ENCODE assay signal across 8 cellular contexts in the genomic region with DNA sequence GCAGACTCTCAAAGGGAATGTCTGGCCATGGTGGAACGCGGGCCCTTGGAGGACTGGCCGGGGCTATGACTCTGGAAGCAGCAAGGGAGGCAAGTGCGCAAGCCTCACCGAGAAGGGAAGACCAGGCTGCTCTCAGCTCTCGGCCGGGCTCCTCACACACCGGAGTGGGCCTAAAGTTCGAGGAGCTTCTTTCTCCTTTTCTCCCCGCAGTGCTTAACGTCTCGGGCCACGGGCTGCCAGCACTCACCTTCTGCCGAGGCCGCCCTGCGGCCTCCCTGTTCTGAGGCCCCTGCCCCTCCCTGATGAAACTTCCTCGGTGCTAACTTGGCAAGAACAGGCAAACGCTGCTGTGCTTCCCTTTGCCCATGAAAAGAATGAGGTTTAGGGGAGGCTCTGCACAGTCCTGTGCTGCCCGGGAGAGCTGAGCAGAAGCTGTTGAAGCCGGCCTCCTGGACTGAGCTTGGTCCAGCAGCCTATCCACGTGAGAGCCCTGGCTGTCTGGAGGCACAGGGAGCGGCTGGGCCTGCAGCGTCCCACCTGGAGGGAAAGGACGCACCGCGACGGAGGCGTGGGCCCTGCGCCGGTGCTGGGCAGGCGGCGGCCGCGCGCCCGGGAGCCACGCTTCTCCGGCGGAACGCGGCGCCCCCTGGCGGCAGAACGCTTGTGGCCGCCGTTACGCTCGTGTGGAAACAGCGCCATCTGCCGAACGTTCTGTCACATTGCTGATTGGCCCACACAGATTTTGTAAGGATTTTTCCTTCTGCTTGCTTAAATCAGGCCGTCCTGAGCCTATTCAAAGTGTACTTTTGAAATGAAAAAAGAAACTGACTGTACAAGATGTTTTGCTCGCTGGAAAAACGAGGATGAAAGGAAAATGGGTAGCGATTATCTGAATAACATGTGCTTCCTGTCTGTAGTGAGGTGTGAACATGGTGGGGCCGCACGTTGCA.
DNase-seq lines count a peak whose midpoint lies in the region; ATAC-seq lines count a peak whose summit lies in the region.

No MANE protein-coding gene starts in this region.

- CTCF ChIA-PET in activated CD4-positive, alpha-beta memory T cell treated with anti-CD3 and anti-CD28 coated beads, Interleukin-2, amount 10 ng/mL, durations not matched to agents 7 days and 5 days (lab: Charles Lee), result interaction anchor here (0.8 to 2.4 kb wide), 12 partner anchors 9 to 632 kb away, joined by 3 to 8 read pairs (median 3); partner anchors contain the start of gene BARX2

- H4K20me1 ChIP-seq in BLaER1, result no peaks in the 10 kb centered on the region

- H3K36me3 ChIP-seq in BLaER1, result no peaks in the 10 kb centered on the region

- H3K36me3 Mint-ChIP-seq in activated CD4-positive, alpha-beta memory T cell treated with anti-CD3 and anti-CD28 coated beads, Interleukin-2, amount 10 ng/mL, durations not matched to agents 7 days and 5 days (ENCODE audit: low read depth), result no peaks in the 10 kb centered on the region

- no peak overlapping the region for H3K4me3 Mint-ChIP-seq in activated CD4-positive, alpha-beta memory T cell treated with anti-CD3 and anti-CD28 coated beads, Interleukin-2, amount 10 ng/mL, durations not matched to agents 7 days and 5 days

- no peaks in the 10 kb centered on the region for H3K9me3 Mint-ChIP-seq in activated CD4-positive, alpha-beta memory T cell treated with anti-CD3 and anti-CD28 coated beads, Interleukin-2, amount 10 ng/mL, durations not matched to agents 7 days and 5 days

- no peaks in the 10 kb centered on the region for H3K9me3 ChIP-seq in BLaER1

- H3K4me2 ChIP-seq in BLaER1, result peak overlapping the region; percentile 68

- peaks cover 3% of the 10 kb centered on the region for H3K4me1 Mint-ChIP-seq in activated CD4-positive, alpha-beta memory T cell treated with anti-CD3 and anti-CD28 coated beads, Interleukin-2, amount 10 ng/mL, durations not matched to agents 7 days and 5 days

- H3K4me3 ChIP-seq in BLaER1, result peak overlapping the region; percentile 26; the same call in 1 of the 2 replicates

- peaks cover 11% of the 10 kb centered on the region for H3K27me3 Mint-ChIP-seq in activated CD4-positive, alpha-beta memory T cell treated with anti-CD3 and anti-CD28 coated beads, Interleukin-2, amount 10 ng/mL, durations not matched to agents 7 days and 5 days

- ATAC-seq in GM19025 (IDR thresholded peaks at IDR 0.05; ENCODE audit: low read depth, unreplicated experiment) (peak; percentile 69), HG03196 (IDR thresholded peaks at IDR 0.05; ENCODE audit: unreplicated experiment) (peak; percentile 95)

- POLR2A ChIA-PET in activated CD4-positive, alpha-beta memory T cell treated with anti-CD3 and anti-CD28 coated beads, Interleukin-2, amount 10 ng/mL, durations not matched to agents 7 days and 5 days (lab: Charles Lee), result no interaction called here

- no peak overlapping the region for H3K27ac Mint-ChIP-seq in activated CD4-positive, alpha-beta memory T cell treated with anti-CD3 and anti-CD28 coated beads, Interleukin-2, amount 10 ng/mL, durations not matched to agents 7 days and 5 days

- H3K9ac ChIP-seq in BLaER1, result peak overlapping the region; percentile 32; the same call in 1 of the 2 replicates

- no peaks in the 10 kb centered on the region for H3K27me3 ChIP-seq in BLaER1

- no peak overlapping the region for H3K27ac ChIP-seq in BLaER1

- DNase-seq in NCI-H510A treated with DMSO at 0.1 percent for 48 hours (lab: John Stamatoyannopoulos, UW) (peak; percentile 72), medulla oblongata (ENCODE audit: extremely low spot score) (peak; percentile 82)
- peak; percentile 82 for DNase-seq in activated CD4-positive, alpha-beta memory T cell treated with anti-CD3 and anti-CD28 coated beads, Interleukin-2, amount 10 ng/mL, durations not matched to agents 7 days and 5 days
- peak; percentile 73 for DNase-seq in effector CD4-positive, alpha-beta T cell
- DNase-seq in stimulated activated CD8-positive, alpha-beta memory T cell treated with anti-CD3 and anti-CD28 coated beads, Interleukin-12 subunit alpha, Interleukin-12 subunit beta, amount 100 ng/mL, for 4 hours (ENCODE audit: low read depth), result peak; percentile 53

- H3K4me1 ChIP-seq in BLaER1, result no peaks in the 10 kb centered on the region
